In the genomic region with DNA sequence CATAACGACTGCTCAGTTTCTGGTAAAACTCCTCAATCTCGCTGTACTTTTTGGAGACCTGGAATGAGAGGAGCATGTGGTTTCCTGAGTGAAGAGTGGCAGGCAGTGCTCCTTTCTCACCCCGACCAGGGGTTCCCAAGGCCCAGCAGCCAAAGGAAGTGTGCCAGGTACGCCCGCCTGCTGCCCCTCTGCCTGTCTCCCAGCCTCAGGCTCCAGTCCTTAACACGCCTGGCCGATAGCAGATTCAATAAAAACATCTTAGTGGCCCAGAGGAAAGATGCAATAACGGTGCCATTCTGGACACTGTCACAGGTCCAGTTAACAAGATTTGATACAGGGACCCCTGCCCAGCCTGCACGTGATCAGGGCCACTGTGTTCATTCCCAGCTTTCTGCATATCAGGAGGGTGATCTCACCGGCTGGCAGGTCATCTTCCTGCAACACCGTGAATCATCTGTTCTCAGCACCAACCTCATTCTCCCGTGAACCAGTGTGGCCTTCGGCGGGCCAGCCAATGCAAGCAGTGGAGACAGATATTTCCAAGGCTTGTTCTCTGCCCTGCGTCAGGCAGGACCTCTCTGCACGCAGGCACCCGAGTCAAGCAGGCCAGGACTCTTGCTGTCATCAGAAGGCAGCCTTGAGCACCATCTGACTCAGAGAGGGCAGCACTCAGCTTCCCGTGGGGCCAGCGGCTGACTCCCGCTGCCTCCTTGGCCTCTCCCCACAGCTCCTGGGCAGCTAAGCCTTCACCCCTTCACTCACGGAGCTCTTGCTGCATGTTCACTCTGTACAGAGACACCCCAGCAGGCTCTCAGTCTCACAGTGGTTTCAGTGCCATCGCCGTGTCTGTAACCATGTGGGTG, we compare ENCODE assay signal across 9 cellular contexts. TPM values are rescaled to one million over a fixed set of nuclear protein-coding genes. Genes with fewer than 3 reads are reported as not detected.
DNase-seq lines count a peak whose midpoint lies in the region; ATAC-seq and TF ChIP-seq lines count a peak whose summit lies in the region.
"Had no signal": no experiment of that assay in that cellular context is flagged by ENCODE, and none has a peak within 500 bp of the region (broad histone marks: within the 10 kb centered on the region; RNA-seq: fewer than 3 reads in every experiment).

No MANE protein-coding gene starts in this region.

- H3K4me3 ChIP-seq in MG63 = no peak overlapping the region
- H3K4me3 ChIP-seq in suprapubic skin = no peak overlapping the region
- H3K4me3 ChIP-seq: left lung had no signal

- H3K27me3 ChIP-seq in MG63 = no peaks in the 10 kb centered on the region
- H3K27me3 ChIP-seq in suprapubic skin = no peaks in the 10 kb centered on the region
- H3K27me3 ChIP-seq: left lung had no signal

- peak overlapping the region; percentile 47 for H3K27ac ChIP-seq in suprapubic skin
- H3K27ac ChIP-seq: left lung had no signal

- H3K9me3 ChIP-seq in MG63 (no peaks in the 10 kb centered on the region), suprapubic skin (no peaks in the 10 kb centered on the region)
- H3K9me3 ChIP-seq: left lung had no signal

- H3K4me1 ChIP-seq in suprapubic skin = peaks cover 22% of the 10 kb centered on the region

- no peak for TF ChIP-seq CTCF in suprapubic skin (IDR thresholded peaks at IDR 0.05)

- DNase-seq in MG63 = peak; percentile 24
- peak; percentile 59 for DNase-seq in dermis blood vessel endothelial cell
- DNase-seq in kidney glomerular epithelial cell (lab: John Stamatoyannopoulos, UW) = peak; percentile 82
- DNase-seq in suprapubic skin (ENCODE audit: low spot score in 2 of 2) = no peak
- DNase-seq in GDM1 (lab: John Stamatoyannopoulos, UW) = no peak

- WGBS in suprapubic skin = 86% methylated on average over 20 of the region's 23 CpGs

- ATAC-seq in HG02798 (IDR thresholded peaks at IDR 0.05; ENCODE audit: poor library complexity, unreplicated experiment) = no peak
- ATAC-seq in HG03460 (IDR thresholded peaks at IDR 0.05; ENCODE audit: unreplicated experiment) = no peak
- no peak for ATAC-seq in HG03045 (IDR thresholded peaks at IDR 0.05; ENCODE audit: unreplicated experiment)

- no peak for TF ChIP-seq POLR2A in suprapubic skin (IDR thresholded peaks at IDR 0.05)

- TF ChIP-seq EP300 in suprapubic skin (IDR thresholded peaks at IDR 0.05) = peak; percentile 93

- no peaks in the 10 kb centered on the region for H3K36me3 ChIP-seq in MG63
- peaks cover 75% of the 10 kb centered on the region for H3K36me3 ChIP-seq in suprapubic skin

RNA-seq across cellular contexts. Expression of a gene that starts 9.5 kb away (rescaled TPM):
- total RNA-seq in MG63 (2014; rRNA removed; shearing (Covaris generic); ENCODE audit: low replicate concordance) = 10.9 and 28.0 TPM in 2 replicates
- total RNA-seq in dermis blood vessel endothelial cell = 36.9 and 49.9 TPM in 2 replicates
- total RNA-seq in suprapubic skin = 10 to 100 TPM; 23.3 to 38.2 (median 34.2) TPM

RNA-seq across cellular contexts. Expression of a gene that starts 25.6 kb away (rescaled TPM):
- not detected in 2 replicates for total RNA-seq in MG63 (2014; rRNA removed; shearing (Covaris generic); ENCODE audit: low replicate concordance)
- total RNA-seq in dermis blood vessel endothelial cell (5.4 and 28.1 TPM in 2 replicates), suprapubic skin (1 to 10 TPM; 1.9 to 3.1 (median 2.4) TPM)

Comparison
In these comparisons a context has a peak if more than half of its experiments do, and no peak if none do; other contexts are left out.
1. DNase-seq: peak in MG63 (single experiment), dermis blood vessel endothelial cell (single experiment) and kidney glomerular epithelial cell (single experiment); none in suprapubic skin (0 of 2) and GDM1 (single experiment).